In genomic region chr1:171250263-171250662, GRCh38 we compare ENCODE assay signal across 24 cellular contexts. TPM values are rescaled to one million over a fixed set of nuclear protein-coding genes. Genes with fewer than 3 reads are reported as not detected.
A peak's percentile ranks its signal among the peaks of the same experiment; 100 is the strongest.
DNase-seq lines count a peak whose midpoint lies in the region; ATAC-seq, FAIRE-seq and TF ChIP-seq lines count a peak whose summit lies in the region.
"Had no signal": no experiment of that assay in that cellular context is flagged by ENCODE, and none has a peak within 500 bp of the region (broad histone marks: within the 10 kb centered on the region; RNA-seq: fewer than 3 reads in every experiment).

No MANE protein-coding gene starts in this region.

- H3K4me1 ChIP-seq in heart left ventricle = peaks cover 0 to 7% (median 0%) of the 10 kb centered on the region in 12 donors
- peaks cover 0 to 4% of the 10 kb centered on the region in 2 donors for H3K4me1 ChIP-seq in kidney (ENCODE audit: control insufficient read depth in 1 of 2, insufficient read depth in 1 of 2, low read depth in 1 of 2, low read length in 2 of 2)
- H3K4me1 ChIP-seq in mesenchymal stem cell (ENCODE audit: control insufficient read depth, insufficient read depth, low read depth, low read length) = peaks cover 5% of the 10 kb centered on the region
- H3K4me1 ChIP-seq: SJSA1 had no signal

- peaks cover 3% of the 10 kb centered on the region for H3K4me1 Mint-ChIP-seq in activated CD4-positive, alpha-beta T cell treated with anti-CD3 and anti-CD28 coated beads for 36 hours

- ATAC-seq in left cardiac atrium = peak; percentile 25 to 53
- no peak for ATAC-seq in heart left ventricle
- ATAC-seq in HG02678 (IDR thresholded peaks at IDR 0.05; ENCODE audit: unreplicated experiment) = no peak
- no peak for ATAC-seq in activated CD4-positive, alpha-beta T cell treated with anti-CD3 and anti-CD28 coated beads for 36 hours
- ATAC-seq: HepG2 had no signal

- H3K9me3 Mint-ChIP-seq in activated CD4-positive, alpha-beta T cell treated with anti-CD3 and anti-CD28 coated beads for 36 hours (ENCODE audit: low read depth) = no peaks in the 10 kb centered on the region

- H2BK120ac ChIP-seq in mesenchymal stem cell (ENCODE audit: low read depth, low read length) = no peak overlapping the region

- H3K9me3 ChIP-seq in heart left ventricle = no peaks in the 10 kb centered on the region
- no peaks in the 10 kb centered on the region for H3K9me3 ChIP-seq in kidney (ENCODE audit: control insufficient read depth in 1 of 2, low read length in 2 of 2)
- H3K9me3 ChIP-seq in mesenchymal stem cell (ENCODE audit: control insufficient read depth, low read length) = no peaks in the 10 kb centered on the region
- H3K9me3 ChIP-seq: BLaER1, SJSA1 had no signal

- POLR2A ChIA-PET in activated CD4-positive, alpha-beta T cell treated with anti-CD3 and anti-CD28 coated beads for 36 hours (lab: Charles Lee) = no interaction called here

- no peak overlapping the region for H3K27ac Mint-ChIP-seq in activated CD4-positive, alpha-beta T cell treated with anti-CD3 and anti-CD28 coated beads for 36 hours
- H3K27ac Mint-ChIP-seq: CD4-positive, CD25-positive, alpha-beta regulatory T cell had no signal

- no peak overlapping the region for H3K18ac ChIP-seq in mesenchymal stem cell (ENCODE audit: low read depth in 1 of 2, low read length in 2 of 2)

- H3K4me2 ChIP-seq in mesenchymal stem cell (ENCODE audit: low read length, poor library complexity, severe bottlenecking) = no peak overlapping the region
- H3K4me2 ChIP-seq: BLaER1 had no signal

- no peak for TF ChIP-seq CTCF in heart left ventricle (IDR thresholded peaks at IDR 0.05)
- no peak for TF ChIP-seq CTCF in kidney (IDR thresholded peaks at IDR 0.05; ENCODE audit: borderline replicate concordance, extremely low read depth, insufficient read depth)

- peaks cover 30% of the 10 kb centered on the region for H3K27me3 Mint-ChIP-seq in activated CD4-positive, alpha-beta T cell treated with anti-CD3 and anti-CD28 coated beads for 36 hours

- TF ChIP-seq POLR2A in heart left ventricle (IDR thresholded peaks at IDR 0.05) = no peak

- H3K27ac ChIP-seq in heart left ventricle (no peak overlapping the region), kidney (ENCODE audit: low read depth in 2 of 2, low read length in 2 of 2) (no peak overlapping the region), mesenchymal stem cell (ENCODE audit: low read length, poor library complexity, severe bottlenecking) (no peak overlapping the region)
- H3K27ac ChIP-seq: BLaER1, SJSA1 had no signal

- H3K36me3 ChIP-seq in heart left ventricle = no peaks in the 10 kb centered on the region
- no peaks in the 10 kb centered on the region for H3K36me3 ChIP-seq in kidney (ENCODE audit: control insufficient read depth in 1 of 2, insufficient read depth in 2 of 2, low read length in 2 of 2)
- no peaks in the 10 kb centered on the region for H3K36me3 ChIP-seq in mesenchymal stem cell (ENCODE audit: control insufficient read depth in 1 of 2, insufficient read depth in 2 of 2, low read depth in 1 of 2, low read length in 2 of 2)
- H3K36me3 ChIP-seq: BLaER1, SJSA1 had no signal

- no peak overlapping the region for H2BK5ac ChIP-seq in mesenchymal stem cell (ENCODE audit: low read depth, low read length, poor library complexity, severe bottlenecking)

- no peak overlapping the region for H2AK5ac ChIP-seq in mesenchymal stem cell (ENCODE audit: low read length, severe bottlenecking)

- H3K27me3 ChIP-seq in heart left ventricle (peaks cover 0 to 20% (median 0%) of the 10 kb centered on the region in 9 donors), mesenchymal stem cell (ENCODE audit: control insufficient read depth in 1 of 2, insufficient read depth in 1 of 2, low read length in 2 of 2) (peaks cover 0 to 41% of the 10 kb centered on the region in 2 experiments)
- H3K27me3 ChIP-seq: BLaER1 had no signal

- H3K79me1 ChIP-seq in mesenchymal stem cell (replicated peaks; ENCODE audit: low read length, poor library complexity, severe bottlenecking) = no peaks in the 10 kb centered on the region

- H3K9ac ChIP-seq in kidney (ENCODE audit: low read length in 2 of 2) (no peak overlapping the region), mesenchymal stem cell (ENCODE audit: low read length) (no peak overlapping the region)
- H3K9ac ChIP-seq: BLaER1 had no signal

- WGBS in heart left ventricle, 4 donors = 59 to 75% (median 69%) methylated on average over 3 of the region's 3 CpGs
- WGBS in mesenchymal stem cell = 86% methylated on average over 2 of the region's 3 CpGs

- FAIRE-seq in kidney (lab: Jason Lieb, UNC) = no peak
- FAIRE-seq: A204.1, GM18507, HepG2, RCC 7860 had no signal

- no peaks in the 10 kb centered on the region for H3K36me3 Mint-ChIP-seq in activated CD4-positive, alpha-beta T cell treated with anti-CD3 and anti-CD28 coated beads for 36 hours (ENCODE audit: low read depth)
- H3K36me3 Mint-ChIP-seq: CD4-positive, CD25-positive, alpha-beta regulatory T cell had no signal

- H3K4me3 ChIP-seq in heart left ventricle (no peak overlapping the region), kidney (ENCODE audit: low read length in 2 of 2) (peak overlapping the region; percentile 42 to 71), mesenchymal stem cell (ENCODE audit: insufficient read depth in 1 of 2, low read depth in 1 of 2, low read length in 2 of 2) (no peak overlapping the region)
- H3K4me3 ChIP-seq: BLaER1, SJSA1 had no signal

- H2BK12ac ChIP-seq in mesenchymal stem cell (ENCODE audit: low read length in 2 of 2) = no peak overlapping the region

- no peak overlapping the region for H4K8ac ChIP-seq in mesenchymal stem cell (ENCODE audit: low read length)

- CTCF ChIA-PET in activated CD4-positive, alpha-beta T cell treated with anti-CD3 and anti-CD28 coated beads for 36 hours (lab: Charles Lee) = no interaction called here

- no peak for DNase-seq in left cardiac atrium
- no peak for DNase-seq in heart left ventricle
- DNase-seq in NOMO-1 treated with DMSO at 0.1 percent for 48 hours (lab: John Stamatoyannopoulos, UW; ENCODE audit: unreplicated experiment) = peak; percentile 28
- DNase-seq in kidney = no peak
- no peak for DNase-seq in activated CD4-positive, alpha-beta T cell treated with anti-CD3 and anti-CD28 coated beads for 36 hours
- DNase-seq in mesenchymal stem cell = no peak
- DNase-seq: CD4-positive, CD25-positive, alpha-beta regulatory T cell; H7; MV-4-11; NCI-H2029; NCI-H446; NK-92 treated with Interleukin-12 subunit alpha and Interleukin-12 subunit beta, amount 100 ng/mL, for 24 hours had no signal

- H2AFZ ChIP-seq in mesenchymal stem cell (ENCODE audit: low read depth, low read length) = no peak overlapping the region

- H3K4me3 Mint-ChIP-seq in activated CD4-positive, alpha-beta T cell treated with anti-CD3 and anti-CD28 coated beads for 36 hours = no peak overlapping the region

- no peak overlapping the region for H3K23ac ChIP-seq in mesenchymal stem cell (ENCODE audit: low read length in 2 of 2)

- H4K91ac ChIP-seq in mesenchymal stem cell (ENCODE audit: low read length) = no peak overlapping the region

- H2BK15ac ChIP-seq in mesenchymal stem cell (ENCODE audit: low read depth, poor library complexity, severe bottlenecking) = no peak overlapping the region

- no peak overlapping the region for H3K14ac ChIP-seq in mesenchymal stem cell (ENCODE audit: low read length in 2 of 2)

- intact Hi-C loops in left cardiac atrium (cut with DNase I) (loop anchor here in 1 of 2 donors (5.0 kb wide), 1 partner anchor 62 kb away; the partner anchor contains the start of gene FMO4), heart left ventricle (cut with DNase I) (no loop called here), kidney (cut with DNase I) (no loop called here)
- intact Hi-C loops in activated CD4-positive, alpha-beta T cell treated with anti-CD3 and anti-CD28 coated beads for 36 hours (cut with DNase I, micrococcal nuclease) = no loop called here

- H3K4ac ChIP-seq in mesenchymal stem cell (ENCODE audit: low read depth in 1 of 2, low read length in 2 of 2) = no peak overlapping the region

RNA-seq across cellular contexts. Expression of gene FMO1, which starts 2.0 kb away (rescaled TPM):
- total RNA-seq in left cardiac atrium (under 1 TPM in 1 of 2 donors, not detected in 1; 0.62 TPM), heart left ventricle (1 to 10 TPM in 2 of 9 donors, under 1 TPM in 6, not detected in 1; 0.23 to 7.0 (median 0.59) TPM), kidney (16.5 TPM)
- polyA plus RNA-seq in heart left ventricle (under 1 TPM in 1 of 2 donors, not detected in 1; 0.15 TPM), kidney (ENCODE audit: insufficient read depth, low read depth, low replicate concordance) (116 TPM)
- not detected for total RNA-seq in activated CD4-positive, alpha-beta T cell treated with anti-CD3 and anti-CD28 coated beads for 36 hours
- polyA plus RNA-seq in mesenchymal stem cell (2013, experiment 1 of 2) = not detected
- not detected for polyA plus RNA-seq in mesenchymal stem cell (2013, experiment 2 of 2)
- total RNA-seq: CD4-positive, CD25-positive, alpha-beta regulatory T cell; Daoy; H7; HepG2; HT1080; LHCN-M2; MCF 10A; SJSA1 had no signal
- polyA plus RNA-seq: AG04450; CD4-positive, CD25-positive, alpha-beta regulatory T cell; HepG2 had no signal

Comparison
In these comparisons a context has a peak if more than half of its experiments do, and no peak if none do; other contexts are left out.
1. ATAC-seq: peak in left cardiac atrium (2 of 2); none in heart left ventricle (0 of 4), HG02678 (single experiment) and activated CD4-positive, alpha-beta T cell treated with anti-CD3 and anti-CD28 coated beads for 36 hours (single experiment).
2. H3K4me3 ChIP-seq: peak in kidney (2 of 2); none in heart left ventricle (0 of 12) and mesenchymal stem cell (0 of 2).